21 cellular contexts compared by ENCODE assay signal in genomic region chr3:185709241-185709955, GRCh38.
DNase-seq lines count a peak whose midpoint lies in the region; TF ChIP-seq lines count a peak whose summit lies in the region.
"Had no signal": no experiment of that assay in that cellular context is flagged by ENCODE, and none has a peak within 500 bp of the region (broad histone marks: within the 10 kb centered on the region; RNA-seq: fewer than 3 reads in every experiment).

No MANE protein-coding gene starts in this region.

- in situ Hi-C loops in SK-MEL-5 (cut with HindIII; ENCODE audit: low pct_unique_long_range_greater_than_20kb, low sequenced_read_pairs) = no loop called here

- no peaks in the 10 kb centered on the region for H3K27me3 Mint-ChIP-seq in mesothelial cell of epicardium (ENCODE audit: low read depth)

- H3K27ac ChIP-seq in prostate gland = no peak overlapping the region
- H3K27ac ChIP-seq: parathyroid adenoma, PC-9, SJSA1, vagina had no signal

- peaks cover 13% of the 10 kb centered on the region for H3K4me1 Mint-ChIP-seq in mesothelial cell of epicardium
- H3K4me1 Mint-ChIP-seq: activated naive CD8-positive, alpha-beta T cell treated with anti-CD3 and anti-CD28 coated beads, Interleukin-2, amount 50 U/mL, for 24 hours; immature natural killer cell had no signal

- H3K36me3 Mint-ChIP-seq in mesothelial cell of epicardium = peaks cover 2% of the 10 kb centered on the region
- H3K36me3 Mint-ChIP-seq: immature natural killer cell; naive thymus-derived CD8-positive, alpha-beta T cell had no signal

- H3K4me3 Mint-ChIP-seq in mesothelial cell of epicardium = no peak overlapping the region
- H3K4me3 Mint-ChIP-seq: activated naive CD8-positive, alpha-beta T cell treated with anti-CD3 and anti-CD28 coated beads, Interleukin-2, amount 50 U/mL, for 24 hours; immature natural killer cell; naive thymus-derived CD8-positive, alpha-beta T cell had no signal

- POLR2A ChIA-PET in HEK293T (lab: Yijun Ruan, JAX) = no interaction called here

- no peaks in the 10 kb centered on the region for H3K27me3 ChIP-seq in prostate gland (replicated peaks; ENCODE audit: insufficient read depth)
- H3K27me3 ChIP-seq: SJSA1, vagina had no signal

- peak overlapping the region; percentile 65 for H3K27ac Mint-ChIP-seq in mesothelial cell of epicardium
- H3K27ac Mint-ChIP-seq: activated naive CD8-positive, alpha-beta T cell treated with anti-CD3 and anti-CD28 coated beads, Interleukin-2, amount 50 U/mL, for 24 hours; activated T-helper 2 cell treated with anti-CD3 and anti-CD28 coated beads, Interferon-gamma antibody, Interleukin-2, Interleukin-4, amounts not matched to agents 10 μg/mL and 5 μg/mL and 100 μg/mL, durations not matched to agents 14 hours and 24 hours and 36 hours; immature natural killer cell; naive thymus-derived CD8-positive, alpha-beta T cell had no signal

- no peaks in the 10 kb centered on the region for H3K4me1 ChIP-seq in prostate gland (replicated peaks)
- H3K4me1 ChIP-seq: parathyroid adenoma had no signal

- H3K9me3 ChIP-seq in prostate gland = no peaks in the 10 kb centered on the region
- H3K9me3 ChIP-seq: SJSA1, vagina had no signal

- CTCF ChIA-PET in HEK293T (lab: Yijun Ruan, JAX) = no interaction called here

- no peaks in the 10 kb centered on the region for H3K9me3 Mint-ChIP-seq in mesothelial cell of epicardium
- H3K9me3 Mint-ChIP-seq: activated naive CD8-positive, alpha-beta T cell treated with anti-CD3 and anti-CD28 coated beads, Interleukin-2, amount 50 U/mL, for 24 hours; activated T-helper 2 cell treated with anti-CD3 and anti-CD28 coated beads, Interferon-gamma antibody, Interleukin-2, Interleukin-4, amounts not matched to agents 10 μg/mL and 5 μg/mL and 100 μg/mL, durations not matched to agents 14 hours and 24 hours and 36 hours; immature natural killer cell had no signal

- intact Hi-C loops in prostate gland (cut with DNase I) = no loop called here

- TF ChIP-seq POLR2A in prostate gland (IDR thresholded peaks at IDR 0.05) = no peak

- H3K36me3 ChIP-seq in prostate gland = no peaks in the 10 kb centered on the region
- H3K36me3 ChIP-seq: vagina had no signal

- no peak overlapping the region for H3K4me3 ChIP-seq in prostate gland
- H3K4me3 ChIP-seq: PC-9, SJSA1, vagina had no signal

- peak; percentile 62 for DNase-seq in DMS 273 (lab: John Stamatoyannopoulos, UW; ENCODE audit: unreplicated experiment)
- no peak for DNase-seq in HEK293T (ENCODE audit: extremely low spot score)
- peak; percentile 73 for DNase-seq in SK-MEL-5 (ENCODE audit: low read depth, low spot score)
- no peak for DNase-seq in mesothelial cell of epicardium (ENCODE audit: low spot score in 2 of 2, unreplicated experiment in 2 of 2)
- DNase-seq in NCI-H510A treated with DMSO at 0.1 percent for 48 hours (lab: John Stamatoyannopoulos, UW) = no peak
- no peak for DNase-seq in prostate gland (ENCODE audit: low spot score)
- DNase-seq in stimulated activated naive CD4-positive, alpha-beta T cell treated with Interleukin-2 at 50 U/mL for 16 hours (lab: John Stamatoyannopoulos, UW) = no peak
- DNase-seq: activated naive CD8-positive, alpha-beta T cell treated with anti-CD3 and anti-CD28 coated beads, Interleukin-2, amount 50 U/mL, for 24 hours; DMS79 treated with DMSO at 0.1 percent for 48 hours; effector CD4-positive, alpha-beta T cell; head of caudate nucleus; immature natural killer cell; naive thymus-derived CD8-positive, alpha-beta T cell; NCI-H1930; NCI-H774; PC-9; stimulated activated CD4-positive, alpha-beta T cell treated with anti-CD3 and anti-CD28 coated beads, Interleukin-4, amount 100 ng/mL, for 24 hours had no signal

- 45% methylated on average over 6 of the region's 6 CpGs for WGBS in prostate gland

- TF ChIP-seq CTCF in mesothelial cell of epicardium (IDR thresholded peaks at IDR 0.05; ENCODE audit: unreplicated experiment) (no peak), prostate gland (IDR thresholded peaks at IDR 0.05) (no peak)

TF ChIP-seq in HEK293T, 16 proteins besides CTCF, POLR2A, EP300 and RAD21:
- peak; percentile 18; the same call in 1 of the 2 replicates for TF ChIP-seq L3MBTL2 (conservative IDR thresholded peaks at IDR 0.05)
- no peak for TF ChIP-seq ELF4 (IDR thresholded peaks at IDR 0.05)
- TF ChIP-seq, protein P1, sequence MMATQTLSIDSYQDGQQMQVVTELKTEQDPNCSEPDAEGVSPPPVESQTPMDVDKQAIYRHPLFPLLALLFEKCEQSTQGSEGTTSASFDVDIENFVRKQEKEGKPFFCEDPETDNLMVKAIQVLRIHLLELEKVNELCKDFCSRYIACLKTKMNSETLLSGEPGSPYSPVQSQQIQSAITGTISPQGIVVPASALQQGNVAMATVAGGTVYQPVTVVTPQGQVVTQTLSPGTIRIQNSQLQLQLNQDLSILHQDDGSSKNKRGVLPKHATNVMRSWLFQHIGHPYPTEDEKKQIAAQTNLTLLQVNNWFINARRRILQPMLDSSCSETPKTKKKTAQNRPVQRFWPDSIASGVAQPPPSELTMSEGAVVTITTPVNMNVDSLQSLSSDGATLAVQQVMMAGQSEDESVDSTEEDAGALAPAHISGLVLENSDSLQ (IDR thresholded peaks at IDR 0.05) = no peak

Comparison
In these comparisons a context has a peak if more than half of its experiments do, and no peak if none do; other contexts are left out.
1. DNase-seq: peak in DMS 273 (single experiment) and SK-MEL-5 (single experiment); none in HEK293T (single experiment), mesothelial cell of epicardium (0 of 2), NCI-H510A treated with DMSO at 0.1 percent for 48 hours (single experiment), prostate gland (single experiment) and stimulated activated naive CD4-positive, alpha-beta T cell treated with Interleukin-2 at 50 U/mL for 16 hours (single experiment).